1 cellular context compared by ENCODE assay signal in genomic region chr2:236167297-236168109, GRCh38.
TF ChIP-seq lines count a peak whose summit lies in the region.

No MANE protein-coding gene starts in this region.

TF ChIP-seq in HepG2, 621 proteins besides CTCF, POLR2A, EP300 and RAD21 (continued from another document and continues in another):
- no peak for TF ChIP-seq ZNF280D (CRISPR knock-in tag; IDR thresholded peaks at IDR 0.05)
- TF ChIP-seq GRHL1 (CRISPR knock-in tag; conservative IDR thresholded peaks at IDR 0.05), result no peak
- TF ChIP-seq, protein P1, sequence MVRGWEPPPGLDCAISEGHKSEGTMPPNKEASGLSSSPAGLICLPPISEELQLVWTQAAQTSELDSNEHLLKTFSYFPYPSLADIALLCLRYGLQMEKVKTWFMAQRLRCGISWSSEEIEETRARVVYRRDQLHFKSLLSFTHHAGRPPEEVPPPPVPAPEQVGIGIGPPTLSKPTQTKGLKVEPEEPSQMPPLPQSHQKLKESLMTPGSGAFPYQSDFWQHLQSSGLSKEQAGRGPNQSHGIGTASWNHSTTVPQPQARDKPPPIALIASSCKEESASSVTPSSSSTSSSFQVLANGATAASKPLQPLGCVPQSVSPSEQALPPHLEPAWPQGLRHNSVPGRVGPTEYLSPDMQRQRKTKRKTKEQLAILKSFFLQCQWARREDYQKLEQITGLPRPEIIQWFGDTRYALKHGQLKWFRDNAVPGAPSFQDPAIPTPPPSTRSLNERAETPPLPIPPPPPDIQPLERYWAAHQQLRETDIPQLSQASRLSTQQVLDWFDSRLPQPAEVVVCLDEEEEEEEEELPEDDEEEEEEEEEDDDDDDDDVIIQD (CRISPR knock-in tag; IDR thresholded peaks at IDR 0.05; ENCODE audit: low read depth), result no peak
- no peak for TF ChIP-seq HIVEP1 (CRISPR knock-in tag; IDR thresholded peaks at IDR 0.05)
- no peak for TF ChIP-seq TSC22D2 (CRISPR knock-in tag; IDR thresholded peaks at IDR 0.05; ENCODE audit: borderline replicate concordance)
- peak; percentile 85 for TF ChIP-seq KDM2A (CRISPR knock-in tag; IDR thresholded peaks at IDR 0.05; ENCODE audit: borderline replicate concordance, low read depth)
- no peak for TF ChIP-seq RBM39 (IDR thresholded peaks at IDR 0.05; ENCODE audit: low read depth, low read length, poor library complexity, severe bottlenecking)
- no peak for TF ChIP-seq MIXL1 (CRISPR knock-in tag; IDR thresholded peaks at IDR 0.05)
- TF ChIP-seq ZMAT3 (CRISPR knock-in tag; conservative IDR thresholded peaks at IDR 0.05), result no peak
- no peak for TF ChIP-seq SMC3 (IDR thresholded peaks at IDR 0.05; ENCODE audit: low read length)
- TF ChIP-seq PLRG1 (conservative IDR thresholded peaks at IDR 0.05), result no peak
- no peak for TF ChIP-seq FOXC1 (CRISPR knock-in tag; IDR thresholded peaks at IDR 0.05; ENCODE audit: borderline replicate concordance)
- TF ChIP-seq GTF2F1 (IDR thresholded peaks at IDR 0.05; ENCODE audit: low read length), result no peak
- TF ChIP-seq, protein P2, sequence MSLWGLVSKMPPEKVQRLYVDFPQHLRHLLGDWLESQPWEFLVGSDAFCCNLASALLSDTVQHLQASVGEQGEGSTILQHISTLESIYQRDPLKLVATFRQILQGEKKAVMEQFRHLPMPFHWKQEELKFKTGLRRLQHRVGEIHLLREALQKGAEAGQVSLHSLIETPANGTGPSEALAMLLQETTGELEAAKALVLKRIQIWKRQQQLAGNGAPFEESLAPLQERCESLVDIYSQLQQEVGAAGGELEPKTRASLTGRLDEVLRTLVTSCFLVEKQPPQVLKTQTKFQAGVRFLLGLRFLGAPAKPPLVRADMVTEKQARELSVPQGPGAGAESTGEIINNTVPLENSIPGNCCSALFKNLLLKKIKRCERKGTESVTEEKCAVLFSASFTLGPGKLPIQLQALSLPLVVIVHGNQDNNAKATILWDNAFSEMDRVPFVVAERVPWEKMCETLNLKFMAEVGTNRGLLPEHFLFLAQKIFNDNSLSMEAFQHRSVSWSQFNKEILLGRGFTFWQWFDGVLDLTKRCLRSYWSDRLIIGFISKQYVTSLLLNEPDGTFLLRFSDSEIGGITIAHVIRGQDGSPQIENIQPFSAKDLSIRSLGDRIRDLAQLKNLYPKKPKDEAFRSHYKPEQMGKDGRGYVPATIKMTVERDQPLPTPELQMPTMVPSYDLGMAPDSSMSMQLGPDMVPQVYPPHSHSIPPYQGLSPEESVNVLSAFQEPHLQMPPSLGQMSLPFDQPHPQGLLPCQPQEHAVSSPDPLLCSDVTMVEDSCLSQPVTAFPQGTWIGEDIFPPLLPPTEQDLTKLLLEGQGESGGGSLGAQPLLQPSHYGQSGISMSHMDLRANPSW (CRISPR knock-in tag; IDR thresholded peaks at IDR 0.05; ENCODE audit: borderline replicate concordance), result no peak
- TF ChIP-seq, protein P3, sequence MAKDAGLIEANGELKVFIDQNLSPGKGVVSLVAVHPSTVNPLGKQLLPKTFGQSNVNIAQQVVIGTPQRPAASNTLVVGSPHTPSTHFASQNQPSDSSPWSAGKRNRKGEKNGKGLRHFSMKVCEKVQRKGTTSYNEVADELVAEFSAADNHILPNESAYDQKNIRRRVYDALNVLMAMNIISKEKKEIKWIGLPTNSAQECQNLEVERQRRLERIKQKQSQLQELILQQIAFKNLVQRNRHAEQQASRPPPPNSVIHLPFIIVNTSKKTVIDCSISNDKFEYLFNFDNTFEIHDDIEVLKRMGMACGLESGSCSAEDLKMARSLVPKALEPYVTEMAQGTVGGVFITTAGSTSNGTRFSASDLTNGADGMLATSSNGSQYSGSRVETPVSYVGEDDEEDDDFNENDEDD (CRISPR knock-in tag; IDR thresholded peaks at IDR 0.05; ENCODE audit: borderline replicate concordance), result peak; percentile 70; the same call in 1 of the 2 replicates
- no peak for TF ChIP-seq NFIC (IDR thresholded peaks at IDR 0.05; ENCODE audit: low read length)
- TF ChIP-seq ZNF777 (CRISPR knock-in tag; IDR thresholded peaks at IDR 0.05), result peak; percentile 79; the same call in 1 of the 2 replicates
- no peak for TF ChIP-seq ZSCAN30 (CRISPR knock-in tag; IDR thresholded peaks at IDR 0.05)
- no peak for TF ChIP-seq ZFAT (CRISPR knock-in tag; conservative IDR thresholded peaks at IDR 0.05)
- TF ChIP-seq SSRP1 (CRISPR knock-in tag; IDR thresholded peaks at IDR 0.05), result no peak
- no peak for TF ChIP-seq SP1 (IDR thresholded peaks at IDR 0.05)
- TF ChIP-seq SP1 (CRISPR knock-in tag; IDR thresholded peaks at IDR 0.05), result no peak
- peak; percentile 64; the same call in 1 of the 2 replicates for TF ChIP-seq ZNF691 (CRISPR knock-in tag; IDR thresholded peaks at IDR 0.05; ENCODE audit: borderline replicate concordance, low read depth)
- no peak for TF ChIP-seq RFXANK (CRISPR knock-in tag; IDR thresholded peaks at IDR 0.05)
- no peak for TF ChIP-seq ZNF572 (CRISPR knock-in tag; IDR thresholded peaks at IDR 0.05)
- TF ChIP-seq YY1 (IDR thresholded peaks at IDR 0.05; ENCODE audit: insufficient read depth, insufficient replicate concordance, low read depth, low read length), result peak; percentile 32
- TF ChIP-seq, protein P4, sequence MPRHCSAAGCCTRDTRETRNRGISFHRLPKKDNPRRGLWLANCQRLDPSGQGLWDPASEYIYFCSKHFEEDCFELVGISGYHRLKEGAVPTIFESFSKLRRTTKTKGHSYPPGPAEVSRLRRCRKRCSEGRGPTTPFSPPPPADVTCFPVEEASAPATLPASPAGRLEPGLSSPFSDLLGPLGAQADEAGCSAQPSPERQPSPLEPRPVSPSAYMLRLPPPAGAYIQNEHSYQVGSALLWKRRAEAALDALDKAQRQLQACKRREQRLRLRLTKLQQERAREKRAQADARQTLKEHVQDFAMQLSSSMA (CRISPR knock-in tag; IDR thresholded peaks at IDR 0.05), result no peak
- no peak for TF ChIP-seq ZSCAN12 (CRISPR knock-in tag; IDR thresholded peaks at IDR 0.05)
- no peak for TF ChIP-seq IRF2 (CRISPR knock-in tag; IDR thresholded peaks at IDR 0.05)
- no peak for TF ChIP-seq MED1 (CRISPR knock-in tag; IDR thresholded peaks at IDR 0.05)
- TF ChIP-seq ZNF737 (CRISPR knock-in tag; IDR thresholded peaks at IDR 0.05; ENCODE audit: borderline replicate concordance), result no peak
- TF ChIP-seq FOXK1 (CRISPR knock-in tag; IDR thresholded peaks at IDR 0.05; ENCODE audit: borderline replicate concordance, low read depth), result no peak
- TF ChIP-seq ZFX (CRISPR knock-in tag; IDR thresholded peaks at IDR 0.05; ENCODE audit: low read depth), result 0 out of 2 replicates have a peak, but pooled peaks have one; percentile 29
- no peak for TF ChIP-seq ZEB1 (IDR thresholded peaks at IDR 0.05; ENCODE audit: insufficient replicate concordance, low read depth)
- TF ChIP-seq ZNF547 (CRISPR knock-in tag; IDR thresholded peaks at IDR 0.05), result 0 out of 2 replicates have a peak, but pooled peaks have one; percentile 20
- TF ChIP-seq ZNF276 (CRISPR knock-in tag; IDR thresholded peaks at IDR 0.05; ENCODE audit: low read depth), result no peak
- no peak for TF ChIP-seq ZNF431 (CRISPR knock-in tag; IDR thresholded peaks at IDR 0.05; ENCODE audit: borderline replicate concordance, low read depth)
- TF ChIP-seq, protein P5, sequence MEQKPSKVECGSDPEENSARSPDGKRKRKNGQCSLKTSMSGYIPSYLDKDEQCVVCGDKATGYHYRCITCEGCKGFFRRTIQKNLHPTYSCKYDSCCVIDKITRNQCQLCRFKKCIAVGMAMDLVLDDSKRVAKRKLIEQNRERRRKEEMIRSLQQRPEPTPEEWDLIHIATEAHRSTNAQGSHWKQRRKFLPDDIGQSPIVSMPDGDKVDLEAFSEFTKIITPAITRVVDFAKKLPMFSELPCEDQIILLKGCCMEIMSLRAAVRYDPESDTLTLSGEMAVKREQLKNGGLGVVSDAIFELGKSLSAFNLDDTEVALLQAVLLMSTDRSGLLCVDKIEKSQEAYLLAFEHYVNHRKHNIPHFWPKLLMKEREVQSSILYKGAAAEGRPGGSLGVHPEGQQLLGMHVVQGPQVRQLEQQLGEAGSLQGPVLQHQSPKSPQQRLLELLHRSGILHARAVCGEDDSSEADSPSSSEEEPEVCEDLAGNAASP (CRISPR knock-in tag; IDR thresholded peaks at IDR 0.05; ENCODE audit: borderline replicate concordance), result no peak
- TF ChIP-seq, protein P6, sequence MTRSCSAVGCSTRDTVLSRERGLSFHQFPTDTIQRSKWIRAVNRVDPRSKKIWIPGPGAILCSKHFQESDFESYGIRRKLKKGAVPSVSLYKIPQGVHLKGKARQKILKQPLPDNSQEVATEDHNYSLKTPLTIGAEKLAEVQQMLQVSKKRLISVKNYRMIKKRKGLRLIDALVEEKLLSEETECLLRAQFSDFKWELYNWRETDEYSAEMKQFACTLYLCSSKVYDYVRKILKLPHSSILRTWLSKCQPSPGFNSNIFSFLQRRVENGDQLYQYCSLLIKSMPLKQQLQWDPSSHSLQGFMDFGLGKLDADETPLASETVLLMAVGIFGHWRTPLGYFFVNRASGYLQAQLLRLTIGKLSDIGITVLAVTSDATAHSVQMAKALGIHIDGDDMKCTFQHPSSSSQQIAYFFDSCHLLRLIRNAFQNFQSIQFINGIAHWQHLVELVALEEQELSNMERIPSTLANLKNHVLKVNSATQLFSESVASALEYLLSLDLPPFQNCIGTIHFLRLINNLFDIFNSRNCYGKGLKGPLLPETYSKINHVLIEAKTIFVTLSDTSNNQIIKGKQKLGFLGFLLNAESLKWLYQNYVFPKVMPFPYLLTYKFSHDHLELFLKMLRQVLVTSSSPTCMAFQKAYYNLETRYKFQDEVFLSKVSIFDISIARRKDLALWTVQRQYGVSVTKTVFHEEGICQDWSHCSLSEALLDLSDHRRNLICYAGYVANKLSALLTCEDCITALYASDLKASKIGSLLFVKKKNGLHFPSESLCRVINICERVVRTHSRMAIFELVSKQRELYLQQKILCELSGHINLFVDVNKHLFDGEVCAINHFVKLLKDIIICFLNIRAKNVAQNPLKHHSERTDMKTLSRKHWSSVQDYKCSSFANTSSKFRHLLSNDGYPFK (CRISPR knock-in tag; IDR thresholded peaks at IDR 0.05; ENCODE audit: borderline replicate concordance), result no peak
- TF ChIP-seq ZBTB46 (CRISPR knock-in tag; IDR thresholded peaks at IDR 0.05; ENCODE audit: borderline replicate concordance), result no peak
- TF ChIP-seq BCL6 (CRISPR knock-in tag; IDR thresholded peaks at IDR 0.05), result peak; percentile 73
